Comparison of ENCODE assay signal across 19 cellular contexts in the genomic region with DNA sequence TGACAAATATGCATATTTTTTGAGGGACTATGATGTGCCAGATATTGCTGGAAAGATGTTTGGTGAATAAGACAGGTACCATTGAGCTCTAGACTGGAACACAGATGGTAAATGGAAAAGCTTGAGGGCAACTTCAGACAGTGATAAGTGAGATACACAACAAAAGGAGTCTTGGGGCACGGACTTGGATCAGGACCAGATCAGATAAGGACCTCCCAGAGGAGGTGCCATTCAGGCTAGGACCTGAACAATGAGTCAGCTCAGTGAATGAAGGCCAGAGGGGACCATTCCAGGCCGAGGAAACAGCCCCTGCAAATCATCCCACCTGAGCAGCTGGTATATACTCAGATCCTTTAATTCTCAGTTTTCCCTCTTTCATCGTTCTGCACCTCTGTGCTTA. TPM values are rescaled to one million over a fixed set of nuclear protein-coding genes. Genes with fewer than 3 reads are reported as not detected.
"Had no signal": no experiment of that assay in that cellular context is flagged by ENCODE, and none has a peak within 500 bp of the region (broad histone marks: within the 10 kb centered on the region; RNA-seq: fewer than 3 reads in every experiment).

No MANE protein-coding gene starts in this region.

- DNase-seq: activated CD4-positive, alpha-beta T cell treated with anti-CD3 and anti-CD28 coated beads, Interleukin-2, amount 50 U/mL, for 4 hours; activated gamma-delta T cell treated with Interleukin-2 at 50 U/mL for 16 hours; activated T-cell treated with anti-CD3 and anti-CD28 coated beads, Interleukin-2, amount 50 U/mL, for 72 hours; adrenal gland; dermis blood vessel endothelial cell; effector memory CD8-positive, alpha-beta T cell; foreskin fibroblast; glutamatergic neuron; hypothalamus; islet precursor cell; lower lobe of right lung; midbrain; nucleus accumbens; spleen; stimulated activated naive B cell treated with anti-CD40 and anti-IgM and Interleukin-4, amounts not matched to agents 10 μg/mL and 1 μg/mL and 100 μg/mL, for 72 hours; T-helper 2 cell; upper lobe of right lung had no signal

- ATAC-seq: activated naive CD4-positive, alpha-beta T cell treated with anti-CD3 and anti-CD28 coated beads, Interleukin-2, amount 50 U/mL, for 72 hours; activated T-cell treated with anti-CD3 and anti-CD28 coated beads, Interleukin-2, amount 50 U/mL, for 72 hours; effector memory CD8-positive, alpha-beta T cell; stimulated activated naive B cell treated with anti-CD40 and anti-IgM and Interleukin-4, amounts not matched to agents 10 μg/mL and 1 μg/mL and 100 μg/mL, for 72 hours; upper lobe of right lung had no signal

- H3K9me3 ChIP-seq: adrenal gland, lower lobe of right lung, spleen, upper lobe of right lung had no signal

- H3K4me3 ChIP-seq: adrenal gland, cardiac muscle cell, lower lobe of right lung, spleen, upper lobe of right lung had no signal

- H3K27me3 ChIP-seq: adrenal gland, upper lobe of right lung had no signal

- H3K27ac ChIP-seq: adrenal gland, cardiac muscle cell, lower lobe of right lung had no signal

- H3K4me1 ChIP-seq: adrenal gland had no signal

- H3K36me3 ChIP-seq: adrenal gland, cardiac muscle cell, lower lobe of right lung, spleen, upper lobe of right lung had no signal

RNA-seq across cellular contexts. Expression of gene KCNJ15, which starts 1.8 kb away (rescaled TPM):
- total RNA-seq: cardiac muscle cell had no signal
- polyA plus RNA-seq: cardiac muscle cell had no signal
